ENCODE assay signal across 20 cellular contexts in the genomic region with DNA sequence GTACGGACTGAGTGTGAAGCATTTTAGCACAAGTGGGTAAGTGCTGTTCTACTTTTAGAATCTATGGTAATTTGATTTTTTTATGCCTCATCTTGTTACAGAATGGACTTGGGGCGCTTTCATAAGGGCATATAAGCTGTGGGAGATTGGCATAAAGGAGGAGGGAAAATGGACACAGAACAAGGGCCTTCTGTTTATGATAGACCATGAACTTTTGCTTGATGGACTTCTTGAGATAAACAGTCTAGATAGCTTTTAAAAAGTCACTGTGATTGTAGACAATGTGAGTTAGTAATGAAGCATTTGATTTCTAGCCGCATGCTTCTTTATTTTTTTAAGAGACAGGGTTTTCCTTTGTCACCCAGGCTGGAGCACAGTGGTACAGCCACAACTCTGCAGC. TPM values are rescaled to one million over a fixed set of nuclear protein-coding genes. Genes with fewer than 3 reads are reported as not detected.
DNase-seq lines count a peak whose midpoint lies in the region; ATAC-seq, FAIRE-seq and TF ChIP-seq lines count a peak whose summit lies in the region.
"Had no signal": no experiment of that assay in that cellular context is flagged by ENCODE, and none has a peak within 500 bp of the region (broad histone marks: within the 10 kb centered on the region; RNA-seq: fewer than 3 reads in every experiment).

No MANE protein-coding gene starts in this region.

- H3K4me3 Mint-ChIP-seq in CD4-positive, CD25-positive, alpha-beta regulatory T cell: peak overlapping the region; percentile 29 to 77 (median 58)
- H3K4me3 Mint-ChIP-seq in Caco-2 (ENCODE audit: unreplicated experiment) (peak overlapping the region; percentile 31), naive B cell (peak overlapping the region in 6 of 8 donors; percentile 16 to 81 (median 43))
- H3K4me3 Mint-ChIP-seq in activated T-helper 2 cell treated with anti-CD3 and anti-CD28 coated beads, Interferon-gamma antibody, Interleukin-2, Interleukin-4, amounts not matched to agents 10 μg/mL and 5 μg/mL and 100 μg/mL, durations not matched to agents 14 hours and 24 hours and 36 hours (ENCODE audit: low read depth): peak overlapping the region; percentile 14

- no peak for DNase-seq in CD4-positive, CD25-positive, alpha-beta regulatory T cell
- DNase-seq in Caco-2 (no peak), naive B cell (no peak), GM12892 (ENCODE audit: insufficient read length) (no peak), posterior vena cava (ENCODE audit: low spot score) (no peak), trophoblast cell (no peak), EL (no peak)
- no peak for DNase-seq in activated T-helper 2 cell treated with anti-CD3 and anti-CD28 coated beads, Interferon-gamma antibody, Interleukin-2, Interleukin-4, amounts not matched to agents 10 μg/mL and 5 μg/mL and 100 μg/mL, durations not matched to agents 14 hours and 24 hours and 36 hours (ENCODE audit: low spot score)
- DNase-seq: activated CD4-positive, alpha-beta T cell treated with anti-CD3 and anti-CD28 coated beads, Interleukin-2, amount 50 U/mL, for 4 hours; activated naive CD4-positive, alpha-beta T cell treated with Interleukin-2 at 50 U/mL for 16 hours; BE2C; DMS79; left ventricle myocardium inferior; NCI-H187; NCI-H446 treated with DMSO at 0.1 percent for 48 hours; right cardiac atrium; SIG-M5; stimulated activated CD4-positive, alpha-beta T cell treated with anti-CD3 and anti-CD28 coated beads, Interleukin-1b, Interleukin-23, amount 100 ng/mL, for 48 hours had no signal

- no peak overlapping the region for H3K4me3 ChIP-seq in CD4-positive, CD25-positive, alpha-beta regulatory T cell (ENCODE audit: low read depth, low read length)
- H3K4me3 ChIP-seq in Caco-2 (ENCODE audit: low read depth, low read length): no peak overlapping the region
- H3K4me3 ChIP-seq in trophoblast cell (ENCODE audit: low read depth, low read length): no peak overlapping the region
- H3K4me3 ChIP-seq: cardiac muscle cell, left ventricle myocardium inferior, thoracic aorta had no signal

- peaks cover 10% of the 10 kb centered on the region for H3K4me1 ChIP-seq in CD4-positive, CD25-positive, alpha-beta regulatory T cell (ENCODE audit: control insufficient read depth, insufficient read depth, low read length, poor library complexity, severe bottlenecking)
- H3K4me1 ChIP-seq in Caco-2 (peaks cover 5% of the 10 kb centered on the region), trophoblast cell (ENCODE audit: control insufficient read depth in 1 of 2, insufficient read depth in 2 of 2, low read length in 2 of 2) (peaks cover 7% of the 10 kb centered on the region in 2 experiments)
- H3K4me1 ChIP-seq: BE2C had no signal

- no CpG with 5 or more reads among the region's 3 CpGs for WGBS in trophoblast cell (ENCODE audit: extremely low coverage, insufficient coverage, insufficient read length)

- H3K4me1 Mint-ChIP-seq in CD4-positive, CD25-positive, alpha-beta regulatory T cell: peaks cover 0 to 31% (median 17%) of the 10 kb centered on the region in 4 donors
- H3K4me1 Mint-ChIP-seq in Caco-2 (ENCODE audit: low read depth, unreplicated experiment) (peaks cover 8% of the 10 kb centered on the region), naive B cell (peaks cover 10 to 19% (median 17%) of the 10 kb centered on the region in 3 donors)
- peaks cover 7% of the 10 kb centered on the region for H3K4me1 Mint-ChIP-seq in activated T-helper 2 cell treated with anti-CD3 and anti-CD28 coated beads, Interferon-gamma antibody, Interleukin-2, Interleukin-4, amounts not matched to agents 10 μg/mL and 5 μg/mL and 100 μg/mL, durations not matched to agents 14 hours and 24 hours and 36 hours (ENCODE audit: low read depth)

- FAIRE-seq in GM12892 (lab: Jason Lieb, UNC): no peak

- no peaks in the 10 kb centered on the region for H3K36me3 Mint-ChIP-seq in CD4-positive, CD25-positive, alpha-beta regulatory T cell
- peaks cover 29% of the 10 kb centered on the region for H3K36me3 Mint-ChIP-seq in Caco-2 (ENCODE audit: insufficient read depth, unreplicated experiment)
- no peaks in the 10 kb centered on the region for H3K36me3 Mint-ChIP-seq in activated T-helper 2 cell treated with anti-CD3 and anti-CD28 coated beads, Interferon-gamma antibody, Interleukin-2, Interleukin-4, amounts not matched to agents 10 μg/mL and 5 μg/mL and 100 μg/mL, durations not matched to agents 14 hours and 24 hours and 36 hours (ENCODE audit: low read depth)
- H3K36me3 Mint-ChIP-seq in naive B cell: no peaks in the 10 kb centered on the region

- peak overlapping the region in 1 of 3 donors; percentile 78 for H3K27ac Mint-ChIP-seq in CD4-positive, CD25-positive, alpha-beta regulatory T cell
- H3K27ac Mint-ChIP-seq in Caco-2 (ENCODE audit: unreplicated experiment) (no peak overlapping the region), naive B cell (peak overlapping the region in 2 of 6 donors; percentile 54 to 74)
- peak overlapping the region; percentile 43 for H3K27ac Mint-ChIP-seq in activated T-helper 2 cell treated with anti-CD3 and anti-CD28 coated beads, Interferon-gamma antibody, Interleukin-2, Interleukin-4, amounts not matched to agents 10 μg/mL and 5 μg/mL and 100 μg/mL, durations not matched to agents 14 hours and 24 hours and 36 hours

- peaks cover 10% of the 10 kb centered on the region for H3K27me3 Mint-ChIP-seq in CD4-positive, CD25-positive, alpha-beta regulatory T cell
- H3K27me3 Mint-ChIP-seq in Caco-2 (ENCODE audit: insufficient read depth, unreplicated experiment) (no peaks in the 10 kb centered on the region), naive B cell (no peaks in the 10 kb centered on the region)
- H3K27me3 Mint-ChIP-seq in activated T-helper 2 cell treated with anti-CD3 and anti-CD28 coated beads, Interferon-gamma antibody, Interleukin-2, Interleukin-4, amounts not matched to agents 10 μg/mL and 5 μg/mL and 100 μg/mL, durations not matched to agents 14 hours and 24 hours and 36 hours (ENCODE audit: low read depth): no peaks in the 10 kb centered on the region

- POLR2A ChIA-PET in Caco-2 (lab: Charles Lee): interaction anchor here (0.6 kb wide), 1 partner anchor 24 kb away, joined by 3 read pairs; no protein-coding TSS in a partner anchor

- no peak overlapping the region for H4K8ac ChIP-seq in trophoblast cell (ENCODE audit: low read depth, low read length)

- ATAC-seq in CD4-positive, CD25-positive, alpha-beta regulatory T cell (ENCODE audit: low read depth in 2 of 2): no peak
- ATAC-seq in naive B cell (ENCODE audit: low read depth in 2 of 2): no peak
- ATAC-seq: right cardiac atrium had no signal

- TF ChIP-seq POLR2A in GM12892 (IDR thresholded peaks at IDR 0.05; ENCODE audit: low read depth, low read length): no peak

- TF ChIP-seq CTCF in Caco-2 (IDR thresholded peaks at IDR 0.05; ENCODE audit: insufficient read depth in 1 of 2, low read depth in 1 of 2, low read length in 1 of 2, severe bottlenecking in 1 of 2, unreplicated experiment in 1 of 2): no peak

- no peak overlapping the region for H3K9ac ChIP-seq in trophoblast cell (ENCODE audit: low read length)

- no peak overlapping the region for H2AFZ ChIP-seq in trophoblast cell (ENCODE audit: insufficient read depth, low read length, poor library complexity)

- H4K91ac ChIP-seq in trophoblast cell (ENCODE audit: low read depth, low read length): no peak overlapping the region

- H3K18ac ChIP-seq in trophoblast cell (ENCODE audit: low read length): no peak overlapping the region

- no peak overlapping the region for H3K4me2 ChIP-seq in trophoblast cell (ENCODE audit: low read length)

- peaks cover 6% of the 10 kb centered on the region for H3K79me2 ChIP-seq in trophoblast cell (ENCODE audit: control insufficient read depth, insufficient read depth, low read length, poor library complexity)

- no peak overlapping the region for H3K4ac ChIP-seq in trophoblast cell (ENCODE audit: low read depth, low read length)

- H2BK5ac ChIP-seq in trophoblast cell (ENCODE audit: low read depth, low read length, poor library complexity): no peak overlapping the region

- no peak overlapping the region for H3K14ac ChIP-seq in trophoblast cell (ENCODE audit: low read length)

- H3K36me3 ChIP-seq in CD4-positive, CD25-positive, alpha-beta regulatory T cell (ENCODE audit: control insufficient read depth, insufficient read depth, low read length): no peaks in the 10 kb centered on the region
- H3K36me3 ChIP-seq in Caco-2 (ENCODE audit: control insufficient read depth, insufficient read depth, low read length): no peaks in the 10 kb centered on the region
- peaks cover 3 to 5% of the 10 kb centered on the region in 2 experiments for H3K36me3 ChIP-seq in trophoblast cell (ENCODE audit: control insufficient read depth in 1 of 2, insufficient read depth in 2 of 2, low read length in 2 of 2)
- H3K36me3 ChIP-seq: thoracic aorta had no signal

- no peak overlapping the region for H2BK120ac ChIP-seq in trophoblast cell (ENCODE audit: insufficient read depth, low read length, poor library complexity)

- no peak overlapping the region for H3K27ac ChIP-seq in CD4-positive, CD25-positive, alpha-beta regulatory T cell (ENCODE audit: insufficient read depth, low read length, poor library complexity, severe bottlenecking)
- no peak overlapping the region for H3K27ac ChIP-seq in trophoblast cell (ENCODE audit: low read depth, low read length)
- H3K27ac ChIP-seq: cardiac muscle cell, left ventricle myocardium inferior, thoracic aorta had no signal

- intact Hi-C loops in Caco-2 (cut with micrococcal nuclease; ENCODE audit: unreplicated experiment) (loop anchor here (2.0 kb wide), 1 partner anchor 133 kb away; a partner anchor contains a TSS), posterior vena cava (cut with DNase I) (loop anchor here in 1 of 2 donors (2.0 kb wide), 1 partner anchor 29 kb away; a partner anchor contains a TSS)
- intact Hi-C loops in activated T-helper 2 cell treated with anti-CD3 and anti-CD28 coated beads, Interferon-gamma antibody, Interleukin-2, Interleukin-4, amounts not matched to agents 10 μg/mL and 5 μg/mL and 100 μg/mL, durations not matched to agents 14 hours and 24 hours and 36 hours (cut with micrococcal nuclease): loop anchor here (5.0 kb wide), 1 partner anchor 74 kb away; a partner anchor contains a TSS

- H3K27me3 ChIP-seq in CD4-positive, CD25-positive, alpha-beta regulatory T cell (ENCODE audit: control insufficient read depth, insufficient read depth, low read length): no peaks in the 10 kb centered on the region
- H3K27me3 ChIP-seq in Caco-2 (replicated peaks; ENCODE audit: control insufficient read depth, insufficient read depth, low read length) (no peaks in the 10 kb centered on the region), trophoblast cell (ENCODE audit: insufficient read depth, low read length) (no peaks in the 10 kb centered on the region)
- H3K27me3 ChIP-seq: BE2C, cardiac muscle cell had no signal

- CTCF ChIA-PET in Caco-2 (lab: Charles Lee): no interaction called here

- no peaks in the 10 kb centered on the region for H3K9me3 ChIP-seq in CD4-positive, CD25-positive, alpha-beta regulatory T cell (ENCODE audit: control insufficient read depth in 2 of 2, low read length in 2 of 2)
- H3K9me3 ChIP-seq in Caco-2: no peaks in the 10 kb centered on the region
- no peaks in the 10 kb centered on the region for H3K9me3 ChIP-seq in trophoblast cell (ENCODE audit: insufficient read depth, low read depth, low read length)
- H3K9me3 ChIP-seq: BE2C, left ventricle myocardium inferior, thoracic aorta had no signal

- H2BK12ac ChIP-seq in trophoblast cell (ENCODE audit: low read length): no peak overlapping the region

- BruUV-seq in Caco-2 (replicated peaks; lab: Mats Ljungman, UMichigan): TSS peak; percentile 11

- no peak overlapping the region for H4K12ac ChIP-seq in trophoblast cell (ENCODE audit: low read depth, low read length)

- peaks cover 9% of the 10 kb centered on the region for H3K79me1 ChIP-seq in trophoblast cell (ENCODE audit: low read length)

- no peak overlapping the region for H3K23ac ChIP-seq in trophoblast cell (ENCODE audit: low read length)

- no peak overlapping the region for H2AK5ac ChIP-seq in trophoblast cell (ENCODE audit: low read length)

- peaks cover 0 to 2% (median 0%) of the 10 kb centered on the region in 7 donors for H3K9me3 Mint-ChIP-seq in CD4-positive, CD25-positive, alpha-beta regulatory T cell
- H3K9me3 Mint-ChIP-seq in Caco-2 (ENCODE audit: unreplicated experiment) (no peaks in the 10 kb centered on the region), naive B cell (no peaks in the 10 kb centered on the region)
- no peaks in the 10 kb centered on the region for H3K9me3 Mint-ChIP-seq in activated T-helper 2 cell treated with anti-CD3 and anti-CD28 coated beads, Interferon-gamma antibody, Interleukin-2, Interleukin-4, amounts not matched to agents 10 μg/mL and 5 μg/mL and 100 μg/mL, durations not matched to agents 14 hours and 24 hours and 36 hours

RNA-seq across cellular contexts. Expression of a gene that starts 2.0 kb away (rescaled TPM):
- total RNA-seq in CD4-positive, CD25-positive, alpha-beta regulatory T cell: 6.0 TPM
- 1 to 10 TPM; 5.1 to 9.8 (median 8.6) TPM for polyA plus RNA-seq in CD4-positive, CD25-positive, alpha-beta regulatory T cell
- total RNA-seq in Caco-2 (2022): 15.2 and 16.7 TPM in 2 replicates
- total RNA-seq in activated T-helper 2 cell treated with anti-CD3 and anti-CD28 coated beads, Interferon-gamma antibody, Interleukin-2, Interleukin-4, amounts not matched to agents 10 μg/mL and 5 μg/mL and 100 μg/mL, durations not matched to agents 14 hours and 24 hours and 36 hours: 6.1 and 7.7 TPM in 2 replicates
- 1 to 10 TPM; 4.7 to 9.8 (median 5.7) TPM for polyA plus RNA-seq in naive B cell (ENCODE audit: low read depth in 6 of 6)
- 10.2 TPM for polyA plus RNA-seq in GM12892 (2012; ENCODE audit: missing spikeins)
- total RNA-seq in posterior vena cava: 10 to 100 TPM in 1 of 2 donors, 1 to 10 TPM in 1; 9.2 to 10.7 TPM
- 12.9 and 13.0 TPM in 2 replicates for polyA plus RNA-seq in trophoblast cell (2013)

RNA-seq across cellular contexts. Expression of a gene that starts 29.9 kb away (rescaled TPM):
- 29.2 TPM for total RNA-seq in CD4-positive, CD25-positive, alpha-beta regulatory T cell
- 10 to 100 TPM; 13.4 to 27.6 (median 20.7) TPM for polyA plus RNA-seq in CD4-positive, CD25-positive, alpha-beta regulatory T cell
- total RNA-seq in Caco-2 (2022): 37.8 and 41.1 TPM in 2 replicates
- total RNA-seq in activated T-helper 2 cell treated with anti-CD3 and anti-CD28 coated beads, Interferon-gamma antibody, Interleukin-2, Interleukin-4, amounts not matched to agents 10 μg/mL and 5 μg/mL and 100 μg/mL, durations not matched to agents 14 hours and 24 hours and 36 hours: 23.6 and 25.5 TPM in 2 replicates
- 10 to 100 TPM; 14.6 to 34.4 (median 21.8) TPM for polyA plus RNA-seq in naive B cell (ENCODE audit: low read depth in 6 of 6)
- polyA plus RNA-seq in GM12892 (2012; ENCODE audit: missing spikeins): 19.0 TPM
- 10 to 100 TPM; 17.0 to 18.0 TPM for total RNA-seq in posterior vena cava
- polyA plus RNA-seq in trophoblast cell (2013): 31.8 and 35.0 TPM in 2 replicates

RNA-seq across cellular contexts. Expression of a gene that starts 36.2 kb away (rescaled TPM):
- 57.8 TPM for total RNA-seq in CD4-positive, CD25-positive, alpha-beta regulatory T cell
- 10 to 100 TPM; 21.6 to 27.7 (median 26.8) TPM for polyA plus RNA-seq in CD4-positive, CD25-positive, alpha-beta regulatory T cell
- total RNA-seq in Caco-2 (2022) (44.8 and 47.5 TPM in 2 replicates), posterior vena cava (10 to 100 TPM; 47.4 to 53.1 TPM)
- total RNA-seq in activated T-helper 2 cell treated with anti-CD3 and anti-CD28 coated beads, Interferon-gamma antibody, Interleukin-2, Interleukin-4, amounts not matched to agents 10 μg/mL and 5 μg/mL and 100 μg/mL, durations not matched to agents 14 hours and 24 hours and 36 hours: 59.0 and 63.5 TPM in 2 replicates
- polyA plus RNA-seq in naive B cell (ENCODE audit: low read depth in 6 of 6): 10 to 100 TPM; 14.7 to 54.3 (median 36.7) TPM
- polyA plus RNA-seq in GM12892 (2012; ENCODE audit: missing spikeins): 21.8 TPM
- polyA plus RNA-seq in trophoblast cell (2013): 17.3 and 18.4 TPM in 2 replicates

RNA-seq across cellular contexts. Expression of a gene that starts 37.2 kb away (rescaled TPM):
- 74.4 TPM for total RNA-seq in CD4-positive, CD25-positive, alpha-beta regulatory T cell
- 100 to 1,000 TPM; 123 to 180 (median 144) TPM for polyA plus RNA-seq in CD4-positive, CD25-positive, alpha-beta regulatory T cell
- total RNA-seq in Caco-2 (2022) (142 and 150 TPM in 2 replicates), posterior vena cava (10 to 100 TPM; 78.4 to 80.0 TPM)
- total RNA-seq in activated T-helper 2 cell treated with anti-CD3 and anti-CD28 coated beads, Interferon-gamma antibody, Interleukin-2, Interleukin-4, amounts not matched to agents 10 μg/mL and 5 μg/mL and 100 μg/mL, durations not matched to agents 14 hours and 24 hours and 36 hours: 116 and 119 TPM in 2 replicates
- polyA plus RNA-seq in naive B cell (ENCODE audit: low read depth in 6 of 6): 100 to 1,000 TPM; 109 to 249 (median 128) TPM
- 127 TPM for polyA plus RNA-seq in GM12892 (2012; ENCODE audit: missing spikeins)
- polyA plus RNA-seq in trophoblast cell (2013): 71.8 and 73.0 TPM in 2 replicates

RNA-seq across cellular contexts. Expression of a gene that starts 49.6 kb away (rescaled TPM):
- 82.0 TPM for total RNA-seq in CD4-positive, CD25-positive, alpha-beta regulatory T cell
- 10 to 100 TPM; 31.2 to 45.2 (median 35.8) TPM for polyA plus RNA-seq in CD4-positive, CD25-positive, alpha-beta regulatory T cell
- total RNA-seq in Caco-2 (2022) (227 and 240 TPM in 2 replicates), posterior vena cava (10 to 100 TPM; 21.6 to 21.7 TPM)
- total RNA-seq in activated T-helper 2 cell treated with anti-CD3 and anti-CD28 coated beads, Interferon-gamma antibody, Interleukin-2, Interleukin-4, amounts not matched to agents 10 μg/mL and 5 μg/mL and 100 μg/mL, durations not matched to agents 14 hours and 24 hours and 36 hours: 383 and 389 TPM in 2 replicates
- 10 to 100 TPM; 39.0 to 59.9 (median 47.1) TPM for polyA plus RNA-seq in naive B cell (ENCODE audit: low read depth in 6 of 6)
- 151 TPM for polyA plus RNA-seq in GM12892 (2012; ENCODE audit: missing spikeins)
- polyA plus RNA-seq in trophoblast cell (2013): 146 and 149 TPM in 2 replicates
